ENCODE assay signal across 13 cellular contexts in the genomic region with DNA sequence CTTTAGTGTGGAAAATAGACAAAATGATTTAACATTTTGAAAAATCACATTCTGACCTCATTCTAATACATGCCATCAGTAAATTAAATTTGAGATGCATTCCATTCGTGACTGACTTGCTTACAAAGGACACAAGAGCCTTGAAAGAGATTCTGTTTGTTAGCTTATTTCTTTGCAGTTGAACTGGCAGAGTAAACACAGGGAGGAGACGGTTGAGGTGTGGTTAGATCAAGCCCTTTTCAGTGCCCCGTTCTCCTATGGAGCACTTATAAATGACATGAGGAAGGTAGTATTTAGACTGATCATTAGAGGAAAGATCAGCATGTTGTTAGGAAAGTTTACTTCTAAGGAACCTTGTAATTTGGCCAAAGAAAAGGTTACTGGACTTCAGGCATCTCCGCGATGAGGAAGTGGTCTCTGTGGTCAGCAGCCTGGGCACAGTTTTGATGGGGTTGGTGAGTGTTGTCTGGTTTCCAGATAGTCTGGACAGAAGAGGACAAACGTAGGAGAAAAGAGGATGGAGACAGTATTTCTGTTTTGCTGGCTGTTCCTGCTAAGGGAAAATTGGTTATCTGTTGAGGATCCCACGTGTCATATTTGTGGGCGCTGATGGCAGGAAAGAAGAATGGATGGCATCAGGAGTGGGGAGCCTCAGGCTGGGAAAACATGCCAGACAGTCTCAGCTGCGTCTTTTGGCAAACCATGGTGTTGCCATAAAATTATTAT.
A peak's percentile ranks its signal among the peaks of the same experiment; 100 is the strongest.
DNase-seq lines count a peak whose midpoint lies in the region; ATAC-seq and TF ChIP-seq lines count a peak whose summit lies in the region.
"Had no signal": no experiment of that assay in that cellular context is flagged by ENCODE, and none has a peak within 500 bp of the region (broad histone marks: within the 10 kb centered on the region; RNA-seq: fewer than 3 reads in every experiment).

No MANE protein-coding gene starts in this region.

- H3K36me3 ChIP-seq in breast epithelium (no peaks in the 10 kb centered on the region), thyroid gland (no peaks in the 10 kb centered on the region)
- H3K36me3 ChIP-seq: BLaER1, spleen had no signal

- peak in 1 of 2 donors; percentile 78 for DNase-seq in breast epithelium (ENCODE audit: low spot score in 2 of 2)
- DNase-seq in MCF 10A (ENCODE audit: unreplicated experiment), result no peak
- peak; percentile 38 for DNase-seq in SKM-1 (lab: John Stamatoyannopoulos, UW; ENCODE audit: unreplicated experiment)
- peak; percentile 79 for DNase-seq in foreskin melanocyte
- no peak for DNase-seq in thyroid gland
- DNase-seq in superior temporal gyrus (ENCODE audit: extremely low spot score), result no peak
- DNase-seq: glutamatergic neuron, midbrain, spleen, T-helper 9 cell had no signal

- 72% methylated on average over 9 of the region's 9 CpGs for WGBS in thyroid gland, 2 donors

- peaks cover 0 to 19% of the 10 kb centered on the region in 2 donors for H3K4me1 ChIP-seq in breast epithelium
- peaks cover 16 to 32% of the 10 kb centered on the region in 2 donors for H3K4me1 ChIP-seq in thyroid gland

- H3K9me3 Mint-ChIP-seq in MCF 10A (ENCODE audit: unreplicated experiment), result no peaks in the 10 kb centered on the region

- no peak overlapping the region for H3K4me3 Mint-ChIP-seq in MCF 10A (ENCODE audit: unreplicated experiment)

- no peaks in the 10 kb centered on the region for H3K27me3 ChIP-seq in breast epithelium
- H3K27me3 ChIP-seq in thyroid gland, result no peaks in the 10 kb centered on the region
- H3K27me3 ChIP-seq: BLaER1, spleen had no signal

- peaks cover 21% of the 10 kb centered on the region for H3K4me1 Mint-ChIP-seq in MCF 10A (ENCODE audit: insufficient read depth, unreplicated experiment)

- no peaks in the 10 kb centered on the region for H3K9me3 ChIP-seq in breast epithelium
- no peaks in the 10 kb centered on the region for H3K9me3 ChIP-seq in thyroid gland

- H3K27ac ChIP-seq in breast epithelium, result peak overlapping the region; percentile 71 to 74
- H3K27ac ChIP-seq in thyroid gland, result peak overlapping the region; percentile 21 to 41 (median 26)
- H3K27ac ChIP-seq: BLaER1, spleen had no signal

- H3K4me3 ChIP-seq in breast epithelium, result no peak overlapping the region
- H3K4me3 ChIP-seq in thyroid gland (replicated peaks in 1 of 3), result no peak overlapping the region
- H3K4me3 ChIP-seq: BLaER1, spleen had no signal

- TF ChIP-seq CTCF in breast epithelium (IDR thresholded peaks at IDR 0.05) (no peak), MCF 10A (IDR thresholded peaks at IDR 0.05; ENCODE audit: unreplicated experiment) (no peak), thyroid gland (IDR thresholded peaks at IDR 0.05) (no peak)

- no peak overlapping the region for H3K27ac Mint-ChIP-seq in MCF 10A (ENCODE audit: low read depth, unreplicated experiment)

- H3K27me3 Mint-ChIP-seq in MCF 10A (ENCODE audit: insufficient read depth, unreplicated experiment), result no peaks in the 10 kb centered on the region

- TF ChIP-seq POLR2A in breast epithelium (IDR thresholded peaks at IDR 0.05), result no peak
- TF ChIP-seq POLR2A in thyroid gland (IDR thresholded peaks at IDR 0.05), result no peak

- CTCF ChIA-PET in MCF 10A (lab: Yijun Ruan, JAX), result no interaction called here

- no peaks in the 10 kb centered on the region for H3K36me3 Mint-ChIP-seq in MCF 10A (ENCODE audit: insufficient read depth, unreplicated experiment)

- POLR2A ChIA-PET in MCF 10A (lab: Yijun Ruan, JAX), result no interaction called here

- ATAC-seq in HG02623 (IDR thresholded peaks at IDR 0.05; ENCODE audit: unreplicated experiment) (no peak), GM18520 (IDR thresholded peaks at IDR 0.05; ENCODE audit: unreplicated experiment) (no peak)

- intact Hi-C loops in breast epithelium (cut with DNase I; ENCODE audit: low total_unique reads), result loop anchor here (10.0 kb wide), 1 partner anchor 719 kb away; no protein-coding TSS in a partner anchor
- intact Hi-C loops in MCF 10A (cut with micrococcal nuclease), result no loop called here
- intact Hi-C loops in thyroid gland (cut with DNase I), result loop anchor here (10.0 kb wide), 1 partner anchor 799 kb away; no protein-coding TSS in a partner anchor

- BruUV-seq in MCF 10A (replicated peaks; lab: Mats Ljungman, UMichigan), result no TSS peak

Comparison
In these comparisons a context has a peak if more than half of its experiments do, and no peak if none do; other contexts are left out.
1. DNase-seq: peak in SKM-1 (single experiment) and foreskin melanocyte (single experiment); none in MCF 10A (single experiment), thyroid gland (0 of 2) and superior temporal gyrus (single experiment).